ENCODE assay signal across 8 cellular contexts in genomic region chr14:89915114-89915878, GRCh38. TPM values are rescaled to one million over a fixed set of nuclear protein-coding genes. Genes with fewer than 3 reads are reported as not detected.
DNase-seq lines count a peak whose midpoint lies in the region; ATAC-seq and TF ChIP-seq lines count a peak whose summit lies in the region.

No MANE protein-coding gene starts in this region.

- no peaks in the 10 kb centered on the region for H3K9me3 ChIP-seq in parathyroid adenoma (ENCODE audit: control insufficient read depth, low read length)

- H3K9me3 Mint-ChIP-seq in type B pancreatic cell: no peaks in the 10 kb centered on the region

- POLR2A ChIA-PET in RWPE1 (lab: Yijun Ruan, JAX; ENCODE audit: low non-redundant PET): interaction anchor here (0.6 kb wide), 1 partner anchor 336 kb away, joined by 3 read pairs; no protein-coding TSS in a partner anchor

- H3K4me3 ChIP-seq in foreskin fibroblast (ENCODE audit: low read depth in 1 of 2, low read length in 2 of 2) (no peak overlapping the region), parathyroid adenoma (ENCODE audit: low read depth, low read length) (no peak overlapping the region)

- H3K36me3 ChIP-seq in parathyroid adenoma (ENCODE audit: control insufficient read depth, insufficient read depth, low read length): no peaks in the 10 kb centered on the region

- no peaks in the 10 kb centered on the region for H3K36me3 Mint-ChIP-seq in type B pancreatic cell

- no peak overlapping the region for H2AFZ ChIP-seq in parathyroid adenoma

- TF ChIP-seq CTCF in RWPE1 (conservative IDR thresholded peaks at IDR 0.05; ENCODE audit: low read depth): peak; percentile 93
- peak; percentile 92 for TF ChIP-seq CTCF in foreskin fibroblast (IDR thresholded peaks at IDR 0.05; ENCODE audit: low read depth, low read length)
- peak; percentile 93 for TF ChIP-seq CTCF in parathyroid adenoma (IDR thresholded peaks at IDR 0.05)
- peak; percentile 97 for TF ChIP-seq CTCF in type B pancreatic cell (conservative IDR thresholded peaks at IDR 0.05)

- no peak overlapping the region for H3K9ac ChIP-seq in parathyroid adenoma

- H3K27me3 ChIP-seq in parathyroid adenoma (ENCODE audit: control insufficient read depth, insufficient read depth, low read length): no peaks in the 10 kb centered on the region

- CTCF ChIA-PET in RWPE1 (lab: Yijun Ruan, JAX): interaction anchor here (0.5 to 0.7 kb wide), 3 partner anchors 18 to 821 kb away, joined by 3 to 4 read pairs (median 3); no protein-coding TSS in a partner anchor

- H3K79me2 ChIP-seq in parathyroid adenoma: no peaks in the 10 kb centered on the region

- DNase-seq in EL (peak; percentile 69), Kasumi-1 (lab: John Stamatoyannopoulos, UW) (peak; percentile 69 to 85), RWPE1 (ENCODE audit: low spot score) (peak; percentile 48), foreskin fibroblast (peak in 1 of 2 donors; percentile 84), type B pancreatic cell (ENCODE audit: extremely low spot score, unreplicated experiment) (no peak)
- DNase-seq in activated T-helper 1 cell treated with anti-CD3 and anti-CD28 coated beads, Interleukin-2, amount 50 U/mL, for 16 hours (ENCODE audit: low read depth in 1 of 2, low spot score in 1 of 2): peak; percentile 17 to 41

- H3K27ac Mint-ChIP-seq in type B pancreatic cell: peak overlapping the region; percentile 74

- peaks cover 35% of the 10 kb centered on the region for H3K4me1 Mint-ChIP-seq in type B pancreatic cell (ENCODE audit: unreplicated experiment)

- no peaks in the 10 kb centered on the region for H3K27me3 Mint-ChIP-seq in type B pancreatic cell

- no peaks in the 10 kb centered on the region for H3K4me1 ChIP-seq in parathyroid adenoma

- peak overlapping the region; percentile 23 for H3K4me2 ChIP-seq in parathyroid adenoma (ENCODE audit: low read length)

- peak overlapping the region; percentile 0 for H3K4me3 Mint-ChIP-seq in type B pancreatic cell

- H3K27ac ChIP-seq in RWPE1 (no peak overlapping the region), parathyroid adenoma (no peak overlapping the region)

- ATAC-seq in HG03520 (IDR thresholded peaks at IDR 0.05; ENCODE audit: unreplicated experiment): no peak

RNA-seq across cellular contexts. Expression of gene EFCAB11, which starts 39.2 kb away (rescaled TPM):
- 13.7 and 16.0 TPM in 2 replicates for total RNA-seq in type B pancreatic cell (ENCODE audit: low replicate concordance)

RNA-seq across cellular contexts. Expression of gene TDP1, which starts 40.4 kb away (rescaled TPM):
- total RNA-seq in type B pancreatic cell (ENCODE audit: low replicate concordance): 30.1 and 38.4 TPM in 2 replicates
